In the genomic region with DNA sequence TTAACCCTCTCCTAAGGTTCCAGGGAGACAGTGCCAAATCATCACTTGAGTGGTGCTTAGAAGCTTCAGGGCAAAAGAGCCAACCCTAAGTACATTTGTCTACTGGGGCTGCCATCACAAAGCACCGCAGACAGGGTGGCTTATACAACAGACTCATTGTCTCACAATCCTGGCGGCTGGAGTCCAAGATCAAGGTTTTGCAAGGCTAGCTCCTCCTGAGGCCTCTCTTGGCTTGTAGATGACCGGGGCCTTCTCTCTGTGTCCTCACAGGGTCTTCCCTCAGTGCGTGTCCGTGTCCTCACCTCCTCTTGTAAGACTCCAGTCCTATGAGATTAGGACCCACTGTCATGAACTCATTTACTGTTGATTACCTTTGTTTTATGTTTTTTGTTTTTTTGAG, we compare ENCODE assay signal across 26 cellular contexts. TPM values are rescaled to one million over a fixed set of nuclear protein-coding genes. Genes with fewer than 3 reads are reported as not detected.
"Had no signal": no experiment of that assay in that cellular context is flagged by ENCODE, and none has a peak within 500 bp of the region (broad histone marks: within the 10 kb centered on the region; RNA-seq: fewer than 3 reads in every experiment).

No MANE protein-coding gene starts in this region.

- H3K9me3 Mint-ChIP-seq: activated T-helper 17 cell treated with anti-CD3 and anti-CD28 coated beads, Interleukin-2, amount 50 U/mL, for 72 hours had no signal

- H3K36me3 ChIP-seq: cardiac muscle cell, pancreas, right lobe of liver, stomach, suprapubic skin, vagina had no signal

- H3K4me1 ChIP-seq: pancreas, stomach, suprapubic skin, vagina had no signal

- H3K9me3 ChIP-seq: pancreas, right lobe of liver, stomach, vagina had no signal

- H3K36me3 Mint-ChIP-seq: activated naive CD8-positive, alpha-beta T cell treated with anti-CD3 and anti-CD28 coated beads for 36 hours had no signal

- H3K4me3 Mint-ChIP-seq: activated CD8-positive, alpha-beta T cell treated with anti-CD3 and anti-CD28 coated beads for 36 hours; activated naive CD8-positive, alpha-beta T cell treated with anti-CD3 and anti-CD28 coated beads for 36 hours; activated T-cell treated with anti-CD3 and anti-CD28 coated beads, Interleukin-2, amount 50 U/mL, for 24 hours; activated T-helper 17 cell treated with anti-CD3 and anti-CD28 coated beads, Interleukin-2, amount 50 U/mL, for 72 hours; memory B cell; nephron; stimulated activated memory B cell treated with anti-CD40 and anti-IgM and Interleukin-4, amounts not matched to agents 10 μg/mL and 1 μg/mL and 100 μg/mL, for 72 hours; T-helper 17 cell had no signal

- H3K27ac Mint-ChIP-seq: activated CD8-positive, alpha-beta T cell treated with anti-CD3 and anti-CD28 coated beads for 36 hours; activated naive CD8-positive, alpha-beta T cell treated with anti-CD3 and anti-CD28 coated beads for 36 hours; activated T-cell treated with anti-CD3 and anti-CD28 coated beads, Interleukin-2, amount 50 U/mL, for 24 hours; activated T-helper 17 cell treated with anti-CD3 and anti-CD28 coated beads, Interleukin-2, amount 50 U/mL, for 72 hours; memory B cell; nephron; stimulated activated memory B cell treated with anti-CD40 and anti-IgM and Interleukin-4, amounts not matched to agents 10 μg/mL and 1 μg/mL and 100 μg/mL, for 72 hours; T-helper 17 cell had no signal

- H3K4me3 ChIP-seq: cardiac muscle cell, pancreas, right lobe of liver, smooth muscle cell, stomach, suprapubic skin, vagina had no signal

- H3K27me3 ChIP-seq: cardiac muscle cell, pancreas, right lobe of liver, stomach, suprapubic skin, vagina had no signal

- H3K4me2 ChIP-seq: smooth muscle cell had no signal

- DNase-seq: activated CD4-positive, alpha-beta T cell treated with anti-CD3 and anti-CD28 coated beads for 48 hours; activated CD4-positive, CD25-positive, alpha-beta regulatory T cell; activated CD8-positive, alpha-beta T cell treated with anti-CD3 and anti-CD28 coated beads for 36 hours; activated naive CD4-positive, alpha-beta T cell treated with Interleukin-2 at 50 U/mL for 16 hours; activated naive CD8-positive, alpha-beta T cell treated with anti-CD3 and anti-CD28 coated beads for 36 hours; activated T-cell treated with anti-CD3 and anti-CD28 coated beads, Interleukin-2, amount 50 U/mL, for 24 hours; amniotic stem cell; hypothalamus; right lobe of liver; stimulated activated CD4-positive, alpha-beta T cell treated with anti-CD3 and anti-CD28 coated beads, Interleukin-15, amount 100 ng/mL, for 24 hours; stomach; SW 1271; T-helper 17 cell; trophoblast cell had no signal

- H3K4me1 Mint-ChIP-seq: activated naive CD8-positive, alpha-beta T cell treated with anti-CD3 and anti-CD28 coated beads for 36 hours; activated T-helper 17 cell treated with anti-CD3 and anti-CD28 coated beads, Interleukin-2, amount 50 U/mL, for 72 hours; nephron; stimulated activated memory B cell treated with anti-CD40 and anti-IgM and Interleukin-4, amounts not matched to agents 10 μg/mL and 1 μg/mL and 100 μg/mL, for 72 hours; T-helper 17 cell had no signal

- H3K27ac ChIP-seq: cardiac muscle cell, epithelial cell of prostate, pancreas, right lobe of liver, stomach, suprapubic skin, vagina had no signal

- H3K27me3 Mint-ChIP-seq: activated CD8-positive, alpha-beta T cell treated with anti-CD3 and anti-CD28 coated beads for 36 hours; activated T-cell treated with anti-CD3 and anti-CD28 coated beads, Interleukin-2, amount 50 U/mL, for 24 hours; memory B cell; stimulated activated memory B cell treated with anti-CD40 and anti-IgM and Interleukin-4, amounts not matched to agents 10 μg/mL and 1 μg/mL and 100 μg/mL, for 72 hours had no signal

RNA-seq across cellular contexts. Expression of a gene that starts 41.2 kb away (rescaled TPM):
- total RNA-seq: chondrocyte, myocyte, smooth muscle cell had no signal
- polyA plus RNA-seq: smooth muscle cell had no signal

RNA-seq across cellular contexts. Expression of a gene that starts 41.3 kb away (rescaled TPM):
- total RNA-seq: chondrocyte, myocyte, smooth muscle cell had no signal
- polyA plus RNA-seq: smooth muscle cell had no signal
